In the genomic region with DNA sequence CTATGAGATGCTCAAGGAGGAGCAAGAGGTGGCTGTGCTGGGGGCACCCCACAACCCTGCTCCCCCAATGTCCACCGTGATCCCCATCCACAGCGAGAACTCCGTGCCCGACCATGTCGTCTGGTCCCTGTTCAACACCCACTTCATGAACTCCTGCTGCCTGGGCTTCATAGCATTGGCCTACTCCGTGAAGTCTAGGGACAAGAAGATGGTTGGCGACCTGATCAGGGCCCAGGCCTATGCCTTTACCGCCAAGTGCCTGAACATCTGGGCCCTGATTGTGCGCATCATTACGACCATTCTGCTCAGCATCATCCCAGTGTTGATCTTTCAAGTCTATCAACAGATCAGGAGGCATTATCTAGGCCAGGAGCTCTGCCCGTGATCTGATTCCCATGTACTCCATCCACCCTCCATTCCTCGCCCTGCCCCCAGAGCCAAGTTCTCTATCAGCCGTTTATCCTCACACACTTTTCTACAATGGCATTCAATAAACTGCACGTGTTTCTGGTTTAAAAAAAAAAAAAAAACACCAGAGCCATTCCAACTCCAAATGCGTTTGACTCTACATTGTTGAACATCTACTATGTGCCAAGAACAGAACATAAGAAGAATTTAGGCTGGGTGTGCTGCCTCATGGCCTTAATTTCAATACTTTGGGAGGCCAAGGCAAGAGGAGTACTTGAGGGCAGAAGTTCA, we compare ENCODE assay signal across 18 cellular contexts. TPM values are rescaled to one million over a fixed set of nuclear protein-coding genes. Genes with fewer than 3 reads are reported as not detected.
DNase-seq lines count a peak whose midpoint lies in the region; ATAC-seq, FAIRE-seq and TF ChIP-seq lines count a peak whose summit lies in the region.
"Had no signal": no experiment of that assay in that cellular context is flagged by ENCODE, and none has a peak within 500 bp of the region (broad histone marks: within the 10 kb centered on the region; RNA-seq: fewer than 3 reads in every experiment).

No MANE protein-coding gene starts in this region.

- 94% methylated on average over 13 of the region's 15 CpGs for WGBS in HepG2 (ENCODE audit: low lambda C conversion rate)
- 79% methylated on average over 10 of the region's 15 CpGs for WGBS in right lobe of liver (ENCODE audit: insufficient coverage, low coverage, low lambda C conversion rate, missing lambda C conversion rate)
- 97% methylated on average over 14 of the region's 15 CpGs for WGBS in mesenchymal stem cell
- WGBS in small intestine, 3 donors: 84 to 87% (median 87%) methylated on average over 15 of the region's 15 CpGs

- H3K27ac Mint-ChIP-seq in WTC11: peak overlapping the region; percentile 36; the same call in 1 of the 2 replicates
- peak overlapping the region; percentile 62 for H3K27ac Mint-ChIP-seq in stimulated activated naive B cell treated with anti-CD40 and anti-IgM and Interleukin-4, amounts not matched to agents 10 μg/mL and 1 μg/mL and 100 μg/mL, for 72 hours

- peaks cover 10% of the 10 kb centered on the region; the same call in 1 of the 2 replicates for H4K20me1 ChIP-seq in HepG2 (ENCODE audit: insufficient read depth, low read length)

- intact Hi-C loops in HepG2 (cut with micrococcal nuclease; ENCODE audit: unreplicated experiment) (no loop called here), right lobe of liver (cut with DNase I) (no loop called here)

- H3K9me3 Mint-ChIP-seq in WTC11: no peaks in the 10 kb centered on the region
- no peaks in the 10 kb centered on the region for H3K9me3 Mint-ChIP-seq in stimulated activated naive B cell treated with anti-CD40 and anti-IgM and Interleukin-4, amounts not matched to agents 10 μg/mL and 1 μg/mL and 100 μg/mL, for 72 hours

- H3K4me3 Mint-ChIP-seq in WTC11: no peak overlapping the region
- no peak overlapping the region for H3K4me3 Mint-ChIP-seq in stimulated activated naive B cell treated with anti-CD40 and anti-IgM and Interleukin-4, amounts not matched to agents 10 μg/mL and 1 μg/mL and 100 μg/mL, for 72 hours

- no peaks in the 10 kb centered on the region for H3K27me3 Mint-ChIP-seq in WTC11 (ENCODE audit: low read depth)
- no peaks in the 10 kb centered on the region for H3K27me3 Mint-ChIP-seq in stimulated activated naive B cell treated with anti-CD40 and anti-IgM and Interleukin-4, amounts not matched to agents 10 μg/mL and 1 μg/mL and 100 μg/mL, for 72 hours

- TF ChIP-seq EP300 in HepG2 (IDR thresholded peaks at IDR 0.05; ENCODE audit: low read depth in 2 of 2, low read length in 2 of 2): no peak
- no peak for TF ChIP-seq EP300 in HepG2 (CRISPR knock-in tag; IDR thresholded peaks at IDR 0.05; ENCODE audit: borderline replicate concordance)

- FAIRE-seq in HepG2 (lab: Jason Lieb, UNC): no peak
- no peak for FAIRE-seq in small intestine (lab: Jason Lieb, UNC)
- FAIRE-seq: D721Med, G401.6, GM12891 had no signal

- H3K79me2 ChIP-seq in HepG2 (ENCODE audit: insufficient read depth, low read length): peaks cover 83% of the 10 kb centered on the region

- peaks cover 5% of the 10 kb centered on the region for H3K36me3 Mint-ChIP-seq in WTC11
- peaks cover 16 to 17% of the 10 kb centered on the region in 2 donors for H3K36me3 Mint-ChIP-seq in stimulated activated naive B cell treated with anti-CD40 and anti-IgM and Interleukin-4, amounts not matched to agents 10 μg/mL and 1 μg/mL and 100 μg/mL, for 72 hours

- H4K91ac ChIP-seq in mesenchymal stem cell (ENCODE audit: low read length): peak overlapping the region; percentile 11

- H3K4me1 ChIP-seq in HepG2 (ENCODE audit: insufficient read depth, low read length) (peaks cover 41% of the 10 kb centered on the region), right lobe of liver (peaks cover 0 to 46% (median 7%) of the 10 kb centered on the region in 4 donors), mesenchymal stem cell (ENCODE audit: control insufficient read depth, insufficient read depth, low read depth, low read length) (peaks cover 8% of the 10 kb centered on the region), small intestine (ENCODE audit: control insufficient read depth in 2 of 2, insufficient read depth in 1 of 2, low read depth in 1 of 2, low read length in 1 of 2) (no peaks in the 10 kb centered on the region)

- no peak for TF ChIP-seq CTCF in HepG2 (CRISPR knock-in tag; IDR thresholded peaks at IDR 0.05)
- no peak for TF ChIP-seq CTCF in right lobe of liver (IDR thresholded peaks at IDR 0.05)
- TF ChIP-seq CTCF in WTC11 (IDR thresholded peaks at IDR 0.05): no peak

- TF ChIP-seq POLR2A in HepG2 (IDR thresholded peaks at IDR 0.05; ENCODE audit: insufficient read depth in 1 of 2, low read depth in 2 of 2, low read length in 2 of 2) (no peak), right lobe of liver (IDR thresholded peaks at IDR 0.05) (no peak)

- H3K36me3 ChIP-seq in HepG2 (replicated peaks in 1 of 2; ENCODE audit: control insufficient read depth in 1 of 2, insufficient read depth in 2 of 2, low read length in 2 of 2) (peaks cover 1 to 3% of the 10 kb centered on the region in 2 experiments; a peak in 1 of 5 replicates), right lobe of liver (no peaks in the 10 kb centered on the region), mesenchymal stem cell (ENCODE audit: control insufficient read depth in 1 of 2, insufficient read depth in 2 of 2, low read depth in 1 of 2, low read length in 2 of 2) (peaks cover 3 to 15% of the 10 kb centered on the region in 2 experiments), small intestine (ENCODE audit: control insufficient read depth in 2 of 2, insufficient read depth in 2 of 2, low read length in 2 of 2) (no peaks in the 10 kb centered on the region)

- no peak overlapping the region for H3K4ac ChIP-seq in mesenchymal stem cell (ENCODE audit: low read depth in 1 of 2, low read length in 2 of 2)

- ATAC-seq in HepG2: no peak
- no peak for ATAC-seq in right lobe of liver
- ATAC-seq in WTC11: no peak
- no peak for ATAC-seq in stimulated activated naive B cell treated with anti-CD40 and anti-IgM and Interleukin-4, amounts not matched to agents 10 μg/mL and 1 μg/mL and 100 μg/mL, for 72 hours (replicated peaks)
- ATAC-seq in HG03521 (IDR thresholded peaks at IDR 0.05; ENCODE audit: unreplicated experiment): no peak
- ATAC-seq: Right ventricle myocardium inferior had no signal

- H4K8ac ChIP-seq in mesenchymal stem cell (ENCODE audit: low read length): no peak overlapping the region

- H2AFZ ChIP-seq in HepG2 (ENCODE audit: low read length) (no peak overlapping the region), mesenchymal stem cell (ENCODE audit: low read depth, low read length) (no peak overlapping the region)

- no peaks in the 10 kb centered on the region for H3K9me3 ChIP-seq in HepG2 (ENCODE audit: low read length)
- no peaks in the 10 kb centered on the region for H3K9me3 ChIP-seq in right lobe of liver
- no peaks in the 10 kb centered on the region for H3K9me3 ChIP-seq in mesenchymal stem cell (ENCODE audit: control insufficient read depth, low read length)
- H3K9me3 ChIP-seq in small intestine (ENCODE audit: control insufficient read depth, low read depth): no peaks in the 10 kb centered on the region

- H3K14ac ChIP-seq in mesenchymal stem cell (ENCODE audit: low read length in 2 of 2): no peak overlapping the region

- H3K4me1 Mint-ChIP-seq in WTC11: no peaks in the 10 kb centered on the region
- peaks cover 12 to 38% of the 10 kb centered on the region in 2 donors for H3K4me1 Mint-ChIP-seq in stimulated activated naive B cell treated with anti-CD40 and anti-IgM and Interleukin-4, amounts not matched to agents 10 μg/mL and 1 μg/mL and 100 μg/mL, for 72 hours

- H3K4me3 ChIP-seq in HepG2 (replicated peaks in 1 of 3; ENCODE audit: insufficient read depth in 1 of 3, low read depth in 2 of 3, low read length in 3 of 3) (no peak overlapping the region), right lobe of liver (no peak overlapping the region), mesenchymal stem cell (ENCODE audit: insufficient read depth in 1 of 2, low read depth in 1 of 2, low read length in 2 of 2) (no peak overlapping the region), small intestine (ENCODE audit: low read depth in 1 of 2, low read length in 2 of 2) (no peak overlapping the region)

- TF ChIP-seq RAD21 in HepG2 (CRISPR knock-in tag; IDR thresholded peaks at IDR 0.05): no peak

- H3K27ac ChIP-seq in HepG2 (ENCODE audit: extremely low read length, insufficient read depth, low read length): no peak overlapping the region
- no peak overlapping the region for H3K27ac ChIP-seq in right lobe of liver
- no peak overlapping the region for H3K27ac ChIP-seq in mesenchymal stem cell (ENCODE audit: low read length, poor library complexity, severe bottlenecking)
- no peak overlapping the region for H3K27ac ChIP-seq in small intestine (ENCODE audit: low read depth in 1 of 2, low read length in 1 of 2)

- H3K79me1 ChIP-seq in mesenchymal stem cell (replicated peaks; ENCODE audit: low read length, poor library complexity, severe bottlenecking): no peaks in the 10 kb centered on the region

- H3K4me2 ChIP-seq in HepG2 (ENCODE audit: low read depth, low read length) (no peak overlapping the region), mesenchymal stem cell (ENCODE audit: low read length, poor library complexity, severe bottlenecking) (no peak overlapping the region)

- no peak overlapping the region for H3K23ac ChIP-seq in mesenchymal stem cell (ENCODE audit: low read length in 2 of 2)

- POLR2A ChIA-PET in HepG2 (lab: Yijun Ruan, JAX): no interaction called here
- POLR2A ChIA-PET in WTC11 (lab: Charles Lee): no interaction called here

- TSS peak; percentile 29 for BruUV-seq in HepG2 (replicated peaks; lab: Mats Ljungman, UMichigan)

- H3K27me3 ChIP-seq in HepG2 (ENCODE audit: control insufficient read depth in 1 of 2, insufficient read depth in 2 of 2, low read length in 2 of 2): no peaks in the 10 kb centered on the region
- H3K27me3 ChIP-seq in right lobe of liver: no peaks in the 10 kb centered on the region
- H3K27me3 ChIP-seq in mesenchymal stem cell (ENCODE audit: control insufficient read depth in 1 of 2, insufficient read depth in 1 of 2, low read length in 2 of 2): no peaks in the 10 kb centered on the region
- H3K27me3 ChIP-seq in small intestine (ENCODE audit: control insufficient read depth in 2 of 2, insufficient read depth in 2 of 2, low read length in 2 of 2): no peaks in the 10 kb centered on the region

- in situ Hi-C loops in HepG2 (cut with HindIII; ENCODE audit: extremely low pct_ligation_motif_present, low pct_unique_long_range_greater_than_20kb): no loop called here

- CTCF ChIA-PET in HepG2 (lab: Yijun Ruan, JAX; ENCODE audit: low intra/inter-chr PET ratio, low total read pairs): no interaction called here
- CTCF ChIA-PET in WTC11 (lab: Charles Lee): no interaction called here

- DNase-seq in HepG2 (ENCODE audit: low spot score): no peak
- no peak for DNase-seq in right lobe of liver
- no peak for DNase-seq in WTC11 (ENCODE audit: low spot score)
- no peak for DNase-seq in mesenchymal stem cell
- no peak for DNase-seq in stimulated activated naive B cell treated with anti-CD40 and anti-IgM and Interleukin-4, amounts not matched to agents 10 μg/mL and 1 μg/mL and 100 μg/mL, for 72 hours
- no peak for DNase-seq in C1 segment of cervical spinal cord (lab: John Stamatoyannopoulos, UW)
- DNase-seq in small intestine: no peak
- DNase-seq: DMS79 treated with DMSO at 0.1 percent for 48 hours, HCEC 1CT, Kasumi-1, NCI-H1105 treated with DMSO at 0.1 percent for 48 hours, NCI-H187, NCI-H748 treated with DMSO at 0.1 percent for 48 hours had no signal

- H2BK12ac ChIP-seq in mesenchymal stem cell (ENCODE audit: low read length in 2 of 2): no peak overlapping the region

- no peak overlapping the region for H2BK15ac ChIP-seq in mesenchymal stem cell (ENCODE audit: low read depth, poor library complexity, severe bottlenecking)

- no peak overlapping the region for H2BK120ac ChIP-seq in mesenchymal stem cell (ENCODE audit: low read depth, low read length)

- no peak overlapping the region for H2AK5ac ChIP-seq in mesenchymal stem cell (ENCODE audit: low read length, severe bottlenecking)

- no peak overlapping the region for H3K9ac ChIP-seq in HepG2 (ENCODE audit: insufficient read depth, low read depth, low read length)
- H3K9ac ChIP-seq in mesenchymal stem cell (ENCODE audit: low read length): no peak overlapping the region

- no peak overlapping the region for H2BK5ac ChIP-seq in mesenchymal stem cell (ENCODE audit: low read depth, low read length, poor library complexity, severe bottlenecking)

- H3K18ac ChIP-seq in mesenchymal stem cell (ENCODE audit: low read depth in 1 of 2, low read length in 2 of 2): no peak overlapping the region

RNA-seq across cellular contexts. Expression of gene ATXN2, which starts 17.5 kb away (rescaled TPM):
- total RNA-seq in HepG2 (2016; rRNA removed; fragmentation: Illumina TruSeq; extraction: Trizol) (15.7 and 18.1 TPM in 2 replicates), right lobe of liver (10 to 100 TPM; 19.1 to 39.5 (median 27.6) TPM), WTC11 (2021) (56.2 to 57.5 TPM (median 56.3 TPM) in 3 replicates)
- 52.9 and 59.4 TPM in 2 replicates for total RNA-seq in HepG2 (2016; cell fraction: cytosol; rRNA removed; fragmentation: Illumina TruSeq; extraction: Trizol; ENCODE audit: low read depth)
- 14.3 and 18.9 TPM in 2 replicates for total RNA-seq in HepG2 (2016; cell fraction: insoluble cytoplasmic fraction; rRNA removed; fragmentation: Illumina TruSeq; extraction: Trizol)
- 31.8 and 40.2 TPM in 2 replicates for total RNA-seq in HepG2 (2016; cell fraction: membrane; rRNA removed; fragmentation: Illumina TruSeq; extraction: Trizol)
- total RNA-seq in HepG2 (2016; cell fraction: nucleus; rRNA removed; fragmentation: Illumina TruSeq; extraction: Trizol): 36.9 and 41.3 TPM in 2 replicates
- polyA plus RNA-seq in HepG2 (2011; rRNA removed) (27.1 and 28.9 TPM in 2 replicates), small intestine (10 to 100 TPM in 2 of 3 donors, 1 to 10 TPM in 1; 8.6 to 15.3 (median 14.1) TPM)
- 13.7 and 15.2 TPM in 2 replicates for polyA plus RNA-seq in HepG2 (2011; cell fraction: cytosol; rRNA removed)
- 83.1 and 89.3 TPM in 2 replicates for polyA plus RNA-seq in HepG2 (2011; cell fraction: nucleus; rRNA removed)
- 26.4 and 34.5 TPM in 2 replicates for polyA plus RNA-seq in HepG2 (2012)
- polyA plus RNA-seq in HepG2 (2016; cell fraction: cytosol; fragmentation: Illumina TruSeq; extraction: Trizol; ENCODE audit: low read depth): 2.8 and 2.9 TPM in 2 replicates
- polyA plus RNA-seq in HepG2 (2016; cell fraction: insoluble cytoplasmic fraction; fragmentation: Illumina TruSeq; extraction: Trizol; ENCODE audit: low read depth): 22.6 and 32.0 TPM in 2 replicates
- polyA plus RNA-seq in HepG2 (2016; cell fraction: membrane; fragmentation: Illumina TruSeq; extraction: Trizol; ENCODE audit: low read depth): 7.3 TPM in 2 replicates
- polyA plus RNA-seq in HepG2 (2016; cell fraction: nucleus; fragmentation: Illumina TruSeq; extraction: Trizol; ENCODE audit: insufficient read depth, low read depth): 60.3 and 69.0 TPM in 2 replicates
- polyA minus RNA-seq in HepG2 (2011; rRNA and poly(A)+ RNA removed; ENCODE audit: low replicate concordance): 63.2 and 98.9 TPM in 2 replicates
- polyA minus RNA-seq in HepG2 (2011; cell fraction: cytosol; rRNA and poly(A)+ RNA removed): 24.4 and 27.3 TPM in 2 replicates
- 101 and 113 TPM in 2 replicates for polyA minus RNA-seq in HepG2 (2011; cell fraction: nucleus; rRNA and poly(A)+ RNA removed)
- polyA plus RNA-seq in mesenchymal stem cell (2013, experiment 1 of 2): 58.3 TPM
- polyA plus RNA-seq in mesenchymal stem cell (2013, experiment 2 of 2): 50.3 TPM

Comparison
In these comparisons a context has a peak if more than half of its experiments do, and no peak if none do; other contexts are left out.
1. Of the 50 proteins assayed by ChIP-seq in both HepG2 and WTC11: peak only in HepG2: none; only in WTC11: none; in both: ZNF317; in neither: 49.